In genomic region chr17:81713556-81714411, GRCh38 we compare ENCODE assay signal across 1 cellular context.
TF ChIP-seq lines count a peak whose summit lies in the region.

No MANE protein-coding gene starts in this region.

TF ChIP-seq in HepG2, 621 proteins besides CTCF, POLR2A, EP300 and RAD21 (continued from another document and continues in another):
- TF ChIP-seq KIAA2018 (CRISPR knock-in tag; IDR thresholded peaks at IDR 0.05; ENCODE audit: borderline replicate concordance) (no peak), KLF9 (CRISPR knock-in tag; IDR thresholded peaks at IDR 0.05; ENCODE audit: low read depth) (no peak; the same call in 1 of the 2 replicates), ZNF639 (CRISPR knock-in tag; conservative IDR thresholded peaks at IDR 0.05) (peak; percentile 55; the same call in 1 of the 2 replicates), ZNF564 (CRISPR knock-in tag; IDR thresholded peaks at IDR 0.05) (peak; percentile 16; the same call in 1 of the 2 replicates), MEF2D (CRISPR knock-in tag; IDR thresholded peaks at IDR 0.05) (peak; percentile 85), ZBTB1 (CRISPR knock-in tag; IDR thresholded peaks at IDR 0.05; ENCODE audit: borderline replicate concordance) (no peak), TEAD3 (CRISPR knock-in tag; optimal IDR thresholded peaks at IDR 0.05; ENCODE audit: borderline replicate concordance) (no peak), TAF1 (CRISPR knock-in tag; IDR thresholded peaks at IDR 0.05) (peak; percentile 86), ZSCAN12 (CRISPR knock-in tag; IDR thresholded peaks at IDR 0.05) (0 out of 2 replicates have a peak, but pooled peaks have one; percentile 46), ZNF562 (CRISPR knock-in tag; IDR thresholded peaks at IDR 0.05; ENCODE audit: borderline replicate concordance) (no peak), PLRG1 (conservative IDR thresholded peaks at IDR 0.05) (no peak), SALL2 (CRISPR knock-in tag; IDR thresholded peaks at IDR 0.05) (peak; percentile 85), HNF4A (CRISPR knock-in tag; IDR thresholded peaks at IDR 0.05) (peak; percentile 73), ZNF407 (CRISPR knock-in tag; IDR thresholded peaks at IDR 0.05; ENCODE audit: not compliant biosample characterization) (no peak), PITX1 (CRISPR knock-in tag; IDR thresholded peaks at IDR 0.05) (peak; percentile 81), ZNF724P (CRISPR knock-in tag; IDR thresholded peaks at IDR 0.05; ENCODE audit: borderline replicate concordance) (peak; percentile 67), ZNF567 (CRISPR knock-in tag; IDR thresholded peaks at IDR 0.05; ENCODE audit: borderline replicate concordance) (no peak; the same call in 1 of the 2 replicates), ZNF383 (CRISPR knock-in tag; IDR thresholded peaks at IDR 0.05; ENCODE audit: borderline replicate concordance) (no peak), BCL6 (CRISPR knock-in tag; IDR thresholded peaks at IDR 0.05) (peak; percentile 50; the same call in 1 of the 2 replicates), TEF (CRISPR knock-in tag; IDR thresholded peaks at IDR 0.05) (no peak), ZNF737 (CRISPR knock-in tag; IDR thresholded peaks at IDR 0.05; ENCODE audit: borderline replicate concordance) (no peak), XBP1 (CRISPR knock-in tag; IDR thresholded peaks at IDR 0.05) (no peak), FLYWCH1 (CRISPR knock-in tag; IDR thresholded peaks at IDR 0.05) (no peak), ATF1 (CRISPR knock-in tag; IDR thresholded peaks at IDR 0.05) (no peak), ZBTB14 (CRISPR knock-in tag; IDR thresholded peaks at IDR 0.05) (peak; percentile 90), KLF16 (CRISPR knock-in tag; IDR thresholded peaks at IDR 0.05) (peak in 1 of 2 experiments; percentile 94; a peak in 2 of 4 replicates), SAFB2 (CRISPR knock-in tag; IDR thresholded peaks at IDR 0.05; ENCODE audit: borderline replicate concordance, low read depth) (peak; percentile 69; the same call in 1 of the 2 replicates), ZNF230 (CRISPR knock-in tag; IDR thresholded peaks at IDR 0.05) (peak; percentile 94), YY1 (IDR thresholded peaks at IDR 0.05; ENCODE audit: insufficient read depth, insufficient replicate concordance, low read depth, low read length) (peak; percentile 77), HNRNPL (IDR thresholded peaks at IDR 0.05; ENCODE audit: low read depth, low read length) (peak; percentile 96), ZNF747 (CRISPR knock-in tag; IDR thresholded peaks at IDR 0.05; ENCODE audit: borderline replicate concordance) (peak; percentile 67), HOXA5 (CRISPR knock-in tag; IDR thresholded peaks at IDR 0.05) (peak; percentile 91), ZNF607 (CRISPR knock-in tag; IDR thresholded peaks at IDR 0.05; ENCODE audit: borderline replicate concordance) (peak; percentile 91), JUND (CRISPR knock-in tag; IDR thresholded peaks at IDR 0.05) (peak; percentile 5; the same call in 1 of the 2 replicates), CHD2 (IDR thresholded peaks at IDR 0.05; ENCODE audit: low read depth, low read length) (no peak; the same call in 1 of the 2 replicates), HNF1B (CRISPR knock-in tag; IDR thresholded peaks at IDR 0.05) (peak; percentile 93), ZNF720 (CRISPR knock-in tag; IDR thresholded peaks at IDR 0.05) (no peak), THAP11 (CRISPR knock-in tag; IDR thresholded peaks at IDR 0.05) (peak; percentile 82), CREBL2 (CRISPR knock-in tag; IDR thresholded peaks at IDR 0.05; ENCODE audit: borderline replicate concordance) (no peak), ZNF446 (CRISPR knock-in tag; IDR thresholded peaks at IDR 0.05) (no peak), PHB2 (IDR thresholded peaks at IDR 0.05; ENCODE audit: partially characterized antibody) (no peak)
